Comparison of ENCODE assay signal across 8 cellular contexts in the genomic region with DNA sequence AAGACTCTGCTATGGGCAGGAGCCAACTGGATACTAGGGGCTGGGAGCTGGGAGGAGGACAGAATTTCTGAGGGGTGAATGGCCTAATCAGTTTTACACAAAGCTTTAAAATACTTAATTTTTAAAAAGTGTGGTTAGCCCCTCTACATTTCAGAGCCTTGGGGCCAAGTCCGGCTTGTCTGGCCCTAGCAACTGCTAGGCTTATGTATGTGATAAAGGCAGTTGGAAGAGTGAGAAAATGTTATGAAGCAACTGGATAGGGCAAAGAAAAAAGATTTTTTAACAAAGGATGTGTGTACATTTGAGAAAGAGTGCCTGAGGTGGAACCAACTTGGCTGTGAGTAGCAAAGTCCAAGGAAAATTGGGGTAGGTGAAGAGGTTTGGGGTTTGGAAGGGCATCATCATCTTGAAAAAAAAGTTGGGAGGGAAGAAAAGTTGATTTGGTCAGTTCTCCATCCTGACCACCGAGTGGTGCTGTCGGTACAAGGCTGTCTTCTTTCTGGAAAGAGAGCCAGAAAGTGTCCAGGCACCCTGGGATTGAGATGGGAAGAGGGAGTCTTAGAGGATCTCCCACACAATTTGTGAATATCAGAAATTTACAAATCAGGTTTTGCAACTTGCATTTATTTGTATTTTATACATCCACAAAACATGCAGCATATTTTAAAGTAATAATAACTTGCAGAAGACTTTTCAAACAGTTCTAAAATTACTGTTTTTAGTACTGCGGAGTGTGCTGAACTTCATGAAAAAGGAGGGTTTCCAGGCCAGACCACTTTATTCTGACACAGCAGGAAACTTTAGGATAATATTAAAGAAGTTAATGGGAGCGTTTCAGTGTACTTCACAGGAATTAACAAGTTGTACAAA. TPM values are rescaled to one million over a fixed set of nuclear protein-coding genes. Genes with fewer than 3 reads are reported as not detected.
A peak's percentile ranks its signal among the peaks of the same experiment; 100 is the strongest.
DNase-seq lines count a peak whose midpoint lies in the region; ATAC-seq and TF ChIP-seq lines count a peak whose summit lies in the region.

No MANE protein-coding gene starts in this region.

- intact Hi-C loops in posterior vena cava (cut with DNase I), result loop anchor here (5.0 to 10.0 kb wide), 3 partner anchors 66 to 381 kb away; no protein-coding TSS in a partner anchor

- no peak overlapping the region for H3K23ac ChIP-seq in mesendoderm (ENCODE audit: low read length)

- no peaks in the 10 kb centered on the region for H3K36me3 ChIP-seq in mesendoderm (ENCODE audit: control insufficient read depth, insufficient read depth, low read length)
- H3K36me3 ChIP-seq in effector memory CD4-positive, alpha-beta T cell (ENCODE audit: control insufficient read depth, insufficient read depth, low read length), result no peaks in the 10 kb centered on the region

- no peak overlapping the region for H3K18ac ChIP-seq in mesendoderm (ENCODE audit: low read length)

- H3K79me1 ChIP-seq in mesendoderm (ENCODE audit: low read length), result no peaks in the 10 kb centered on the region

- no peak overlapping the region for H3K9ac ChIP-seq in mesendoderm (ENCODE audit: low read length)

- no peak overlapping the region for H3K4ac ChIP-seq in mesendoderm (ENCODE audit: low read depth, low read length)

- no peak overlapping the region for H2BK5ac ChIP-seq in mesendoderm (ENCODE audit: low read length)

- no peak overlapping the region for H3K4me3 ChIP-seq in mesendoderm (ENCODE audit: low read length)
- H3K4me3 ChIP-seq in effector memory CD4-positive, alpha-beta T cell (ENCODE audit: insufficient read depth, low read depth, low read length, poor library complexity, severe bottlenecking), result no peak overlapping the region

- no peak for ATAC-seq in HG03196 (IDR thresholded peaks at IDR 0.05; ENCODE audit: unreplicated experiment)

- H2BK120ac ChIP-seq in mesendoderm (ENCODE audit: low read depth, low read length), result no peak overlapping the region

- no peak overlapping the region for H3K27ac ChIP-seq in mesendoderm (ENCODE audit: low read depth, low read length)
- H3K27ac ChIP-seq in effector memory CD4-positive, alpha-beta T cell (ENCODE audit: insufficient read depth, low read length, poor library complexity, severe bottlenecking), result no peak overlapping the region

- H3K9me3 ChIP-seq in effector memory CD4-positive, alpha-beta T cell (ENCODE audit: control insufficient read depth, low read length), result no peaks in the 10 kb centered on the region

- H4K8ac ChIP-seq in mesendoderm (ENCODE audit: low read depth, low read length), result no peak overlapping the region

- H3K4me1 ChIP-seq in mesendoderm (ENCODE audit: control insufficient read depth, low read depth, low read length), result no peaks in the 10 kb centered on the region
- no peaks in the 10 kb centered on the region for H3K4me1 ChIP-seq in effector memory CD4-positive, alpha-beta T cell (ENCODE audit: control insufficient read depth, insufficient read depth, low read length, poor library complexity, severe bottlenecking)

- WGBS in mesendoderm (ENCODE audit: extremely low coverage, insufficient coverage, low lambda C conversion rate), result no CpG with 5 or more reads among the region's 5 CpGs

- peak; percentile 59 for DNase-seq in A172 (ENCODE audit: low spot score)
- DNase-seq in GM10266 (ENCODE audit: extremely low spot score), result peak; percentile 44
- peak; percentile 77 for DNase-seq in NCI-H82 (lab: John Stamatoyannopoulos, UW)
- DNase-seq in dermis blood vessel endothelial cell, result peak; percentile 62
- DNase-seq in mesendoderm, result peak; percentile 68
- no peak for DNase-seq in effector memory CD4-positive, alpha-beta T cell
- DNase-seq in posterior vena cava (ENCODE audit: low spot score), result no peak

- H3K56ac ChIP-seq in mesendoderm (ENCODE audit: low read length), result no peak overlapping the region

- no peak overlapping the region for H2AK5ac ChIP-seq in mesendoderm (ENCODE audit: low read length)

- no peak overlapping the region for H2BK15ac ChIP-seq in mesendoderm (replicated peaks; ENCODE audit: low read depth)

- H3K4me2 ChIP-seq in mesendoderm (ENCODE audit: low read length), result no peak overlapping the region

- no peak overlapping the region for H4K5ac ChIP-seq in mesendoderm (ENCODE audit: low read length)

- H3K79me2 ChIP-seq in mesendoderm (ENCODE audit: control insufficient read depth, insufficient read depth, low read length), result no peaks in the 10 kb centered on the region

- TF ChIP-seq CTCF in GM10266 (IDR thresholded peaks at IDR 0.05; ENCODE audit: control insufficient read depth, insufficient read depth, low read depth, missing control alignments), result peak; percentile 57

- no peaks in the 10 kb centered on the region for H3K27me3 ChIP-seq in mesendoderm (ENCODE audit: insufficient read depth, low read length, poor library complexity)
- H3K27me3 ChIP-seq in effector memory CD4-positive, alpha-beta T cell (replicated peaks; ENCODE audit: control insufficient read depth, insufficient read depth, low read length, poor library complexity, severe bottlenecking), result no peaks in the 10 kb centered on the region

RNA-seq across cellular contexts. Expression of a gene that starts 10.5 kb away (rescaled TPM):
- 0.19 TPM in 1 of 2 replicates, not detected in the other for total RNA-seq in A172 (2014; rRNA removed; shearing (Covaris generic))
- not detected in 2 replicates for total RNA-seq in dermis blood vessel endothelial cell
- 0.04 TPM for polyA plus RNA-seq in mesendoderm (2013, experiment 1 of 2)
- polyA plus RNA-seq in mesendoderm (2013, experiment 2 of 2), result 0.07 TPM
- 1 to 10 TPM; 1.4 to 1.5 TPM for total RNA-seq in posterior vena cava

RNA-seq across cellular contexts. Expression of a gene that starts 15.1 kb away (rescaled TPM):
- 30.6 and 39.2 TPM in 2 replicates for total RNA-seq in A172 (2014; rRNA removed; shearing (Covaris generic))
- total RNA-seq in dermis blood vessel endothelial cell (33.4 and 38.1 TPM in 2 replicates), posterior vena cava (10 to 100 TPM; 20.4 to 21.9 TPM)
- polyA plus RNA-seq in mesendoderm (2013, experiment 1 of 2), result 20.7 TPM
- polyA plus RNA-seq in mesendoderm (2013, experiment 2 of 2), result 20.9 TPM

Comparison
In these comparisons a context has a peak if more than half of its experiments do, and no peak if none do; other contexts are left out.
1. DNase-seq: peak in A172 (single experiment), GM10266 (single experiment), NCI-H82 (single experiment), dermis blood vessel endothelial cell (single experiment) and mesendoderm (single experiment); none in effector memory CD4-positive, alpha-beta T cell (0 of 3) and posterior vena cava (single experiment).